18 cellular contexts compared by ENCODE assay signal in genomic region chr6:160978141-160978926, GRCh38. TPM values are rescaled to one million over a fixed set of nuclear protein-coding genes. Genes with fewer than 3 reads are reported as not detected.
A peak's percentile ranks its signal among the peaks of the same experiment; 100 is the strongest.
DNase-seq lines count a peak whose midpoint lies in the region; ATAC-seq and TF ChIP-seq lines count a peak whose summit lies in the region.
"Had no signal": no experiment of that assay in that cellular context is flagged by ENCODE, and none has a peak within 500 bp of the region (broad histone marks: within the 10 kb centered on the region; RNA-seq: fewer than 3 reads in every experiment).

No MANE protein-coding gene starts in this region.

- 0 out of 2 replicates have a peak, but pooled peaks cover 2% of the 10 kb centered on the region for H3K27me3 Mint-ChIP-seq in H9 (ENCODE audit: low read depth)

- H3K4me3 Mint-ChIP-seq in H9: no peak overlapping the region
- H3K4me3 Mint-ChIP-seq: CD8-positive, alpha-beta memory T cell; naive thymus-derived CD4-positive, alpha-beta T cell had no signal

- H3K27me3 ChIP-seq in brain microvascular endothelial cell (replicated peaks): no peaks in the 10 kb centered on the region
- no peaks in the 10 kb centered on the region for H3K27me3 ChIP-seq in tibial nerve
- H3K27me3 ChIP-seq in H9 (ENCODE audit: insufficient read depth, low read length): no peaks in the 10 kb centered on the region
- H3K27me3 ChIP-seq: tibial artery had no signal

- no peak overlapping the region for H2BK12ac ChIP-seq in H9 (ENCODE audit: insufficient read length, low read depth, low read length)

- DNase-seq in HCEC 1CT (peak; percentile 73), brain microvascular endothelial cell (peak; percentile 7), foreskin fibroblast (peak; percentile 74 to 88), tibial nerve (ENCODE audit: low spot score in 2 of 2) (peak in 1 of 2 donors; percentile 20), hypothalamus (lab: John Stamatoyannopoulos, UW) (no peak), H9 (no peak)
- DNase-seq: activated effector memory CD4-positive, alpha-beta T cell treated with anti-CD3 and anti-CD28 coated beads, Interleukin-2, amount 50 U/mL, for 16 hours; CD8-positive, alpha-beta memory T cell; effector CD8-positive, alpha-beta T cell; head of caudate nucleus; left ventricle myocardium inferior; naive thymus-derived CD4-positive, alpha-beta T cell; psoas muscle; stimulated activated CD4-positive, alpha-beta T cell treated with anti-CD3 and anti-CD28 coated beads, Interleukin-2, amount 100 ng/mL, for 24 hours; tibial artery; WERI-Rb-1 had no signal

- no peak overlapping the region for H2BK120ac ChIP-seq in H9 (ENCODE audit: low read depth, low read length, poor library complexity, severe bottlenecking)

- H3K36me3 ChIP-seq in brain microvascular endothelial cell (replicated peaks) (no peaks in the 10 kb centered on the region), tibial nerve (no peaks in the 10 kb centered on the region)
- H3K36me3 ChIP-seq: left ventricle myocardium inferior, tibial artery, WERI-Rb-1 had no signal

- peaks cover 0 to 30% (median 13%) of the 10 kb centered on the region in 4 donors for H3K4me1 ChIP-seq in tibial nerve
- 0 out of 2 replicates have a peak, but pooled peaks cover 2% of the 10 kb centered on the region for H3K4me1 ChIP-seq in H9 (ENCODE audit: insufficient read depth, low read length)
- H3K4me1 ChIP-seq: psoas muscle had no signal

- no peak overlapping the region for H3K14ac ChIP-seq in H9 (ENCODE audit: insufficient read depth, low read length)

- no peak overlapping the region for H4K8ac ChIP-seq in H9 (replicated peaks; ENCODE audit: insufficient read length, low read depth, low read length)

- H2BK15ac ChIP-seq in H9 (ENCODE audit: low read depth, low read length): no peak overlapping the region

- peak in 1 of 2 donors; percentile 23 for TF ChIP-seq EP300 in tibial nerve (IDR thresholded peaks at IDR 0.05)

- H2AK5ac ChIP-seq in H9 (ENCODE audit: insufficient read length, low read length): no peak overlapping the region

- H3K9me3 ChIP-seq in tibial nerve (peaks cover 0 to 4% (median 0%) of the 10 kb centered on the region in 4 donors), H9 (ENCODE audit: control insufficient read depth, low read depth, low read length) (no peaks in the 10 kb centered on the region)
- H3K9me3 ChIP-seq: psoas muscle, tibial artery had no signal

- H4K91ac ChIP-seq in H9 (ENCODE audit: insufficient read length, low read depth, low read length): no peak overlapping the region

- WGBS in tibial nerve, 2 donors: 57 to 59% methylated on average over 4 of the region's 4 CpGs
- WGBS in H9 (ENCODE audit: extremely low coverage, insufficient read length, low lambda C conversion rate): no CpG with 5 or more reads among the region's 4 CpGs

- H3K36me3 Mint-ChIP-seq in H9 (ENCODE audit: insufficient read depth in 1 of 3, low read depth in 3 of 3): peaks cover 11 to 27% (median 13%) of the 10 kb centered on the region in 3 experiments

- H3K4me2 ChIP-seq in H9 (ENCODE audit: insufficient read depth, insufficient read length, low read length): no peak overlapping the region

- no peak overlapping the region for H3K9ac ChIP-seq in H9 (ENCODE audit: extremely low read depth, insufficient read length, low read length)

- no peaks in the 10 kb centered on the region for H3K79me2 ChIP-seq in H9 (ENCODE audit: insufficient read depth, low read length)

- H3K23ac ChIP-seq in H9 (ENCODE audit: insufficient read length, low read depth, low read length): no peak overlapping the region

- 0 out of 7 replicates have a peak overlapping the region, but pooled peaks of 1 of the 3 experiments have one; percentile 7 for H3K27ac Mint-ChIP-seq in H9

- no peak overlapping the region for H3T11ph ChIP-seq in H9 (ENCODE audit: low read length)

- H3K4me3 ChIP-seq in brain microvascular endothelial cell (ENCODE audit: low read depth, low read length) (no peak overlapping the region), foreskin fibroblast (ENCODE audit: low read depth in 1 of 2, low read length in 2 of 2) (no peak overlapping the region), tibial nerve (no peak overlapping the region)
- H3K4me3 ChIP-seq: K562, left ventricle myocardium inferior, psoas muscle, tibial artery had no signal

- no peak for TF ChIP-seq POLR2A in tibial nerve (IDR thresholded peaks at IDR 0.05)

- H3K79me1 ChIP-seq in H9 (ENCODE audit: insufficient read depth, low read depth, low read length, poor library complexity, severe bottlenecking): no peaks in the 10 kb centered on the region

- in situ Hi-C loops in brain microvascular endothelial cell (cut with HindIII; ENCODE audit: low pct_ligation_motif_present, low sequenced_read_pairs): no loop called here

- peaks cover 24 to 27% of the 10 kb centered on the region in 2 experiments for H3K4me1 Mint-ChIP-seq in H9
- H3K4me1 Mint-ChIP-seq: CD8-positive, alpha-beta memory T cell; naive thymus-derived CD4-positive, alpha-beta T cell had no signal

- H2BK20ac ChIP-seq in H9 (ENCODE audit: low read depth, low read length, poor library complexity, severe bottlenecking): no peak overlapping the region

- H4K5ac ChIP-seq in H9 (ENCODE audit: insufficient read length, low read depth, low read length): no peak overlapping the region

- H3K23me2 ChIP-seq in H9 (ENCODE audit: insufficient read length, low read depth, low read length, poor library complexity, severe bottlenecking): no peaks in the 10 kb centered on the region

- H4K20me1 ChIP-seq in H9 (ENCODE audit: control insufficient read depth, insufficient read depth, insufficient read length): no peaks in the 10 kb centered on the region

- H3K9me3 Mint-ChIP-seq in H9: peaks cover 23 to 24% of the 10 kb centered on the region in 2 experiments

- no peak overlapping the region for H3K4ac ChIP-seq in H9 (ENCODE audit: low read depth, low read length)

- TF ChIP-seq CTCF in brain microvascular endothelial cell (IDR thresholded peaks at IDR 0.05; ENCODE audit: low read depth, low read length, missing control alignments): no peak
- no peak for TF ChIP-seq CTCF in foreskin fibroblast (IDR thresholded peaks at IDR 0.05; ENCODE audit: low read depth, low read length)
- no peak for TF ChIP-seq CTCF in tibial nerve (IDR thresholded peaks at IDR 0.05)
- TF ChIP-seq CTCF in H9 (conservative IDR thresholded peaks at IDR 0.05): no peak

- H3K18ac ChIP-seq in H9 (ENCODE audit: insufficient read length, low read depth, low read length): no peak overlapping the region

- no peak for ATAC-seq in HG03378 (IDR thresholded peaks at IDR 0.05; ENCODE audit: unreplicated experiment)
- ATAC-seq: naive thymus-derived CD4-positive, alpha-beta T cell had no signal

- H2BK5ac ChIP-seq in H9 (ENCODE audit: insufficient read length, low read length): no peak overlapping the region

- H3K56ac ChIP-seq in H9 (ENCODE audit: insufficient read length, low read depth, low read length): no peak overlapping the region

- H3K27ac ChIP-seq in brain microvascular endothelial cell (no peak overlapping the region), tibial nerve (peak overlapping the region in 3 of 4 donors; percentile 42 to 82 (median 58)), H9 (ENCODE audit: insufficient read length, low read depth, low read length) (no peak overlapping the region)
- H3K27ac ChIP-seq: left ventricle myocardium inferior, psoas muscle, tibial artery, WERI-Rb-1 had no signal

- no peak overlapping the region for H2AFZ ChIP-seq in H9 (ENCODE audit: low read length)

RNA-seq across cellular contexts. Expression of gene MAP3K4, which starts 13.2 kb away (rescaled TPM):
- total RNA-seq in tibial nerve (10 to 100 TPM; 42.9 to 63.0 (median 56.0) TPM), H9 (2021) (49.3 and 54.3 TPM in 2 replicates)

Comparison
In these comparisons a context has a peak if more than half of its experiments do, and no peak if none do; other contexts are left out.
1. DNase-seq: peak in HCEC 1CT (single experiment), brain microvascular endothelial cell (single experiment) and foreskin fibroblast (2 of 2); none in hypothalamus (0 of 51) and H9 (single experiment).
2. H3K27ac ChIP-seq: peak in tibial nerve (3 of 4); none in brain microvascular endothelial cell (single experiment) and H9 (single experiment).